8 cellular contexts compared by ENCODE assay signal in genomic region chr3:38454884-38455638, GRCh38. TPM values are rescaled to one million over a fixed set of nuclear protein-coding genes. Genes with fewer than 3 reads are reported as not detected.
DNase-seq lines count a peak whose midpoint lies in the region; ATAC-seq and TF ChIP-seq lines count a peak whose summit lies in the region.

No MANE protein-coding gene starts in this region.

- H3K9me3 ChIP-seq in HUES64 (ENCODE audit: insufficient read depth, low read depth, low read length) (no peaks in the 10 kb centered on the region; the same call in 1 of the 2 replicates), ascending aorta (no peaks in the 10 kb centered on the region), right cardiac atrium (ENCODE audit: control insufficient read depth, low read length) (no peaks in the 10 kb centered on the region)

- H3K27me3 ChIP-seq in HUES64 (ENCODE audit: insufficient read depth, low read length) (no peaks in the 10 kb centered on the region), ascending aorta (no peaks in the 10 kb centered on the region), right cardiac atrium (ENCODE audit: control insufficient read depth, insufficient read depth) (no peaks in the 10 kb centered on the region)

- ATAC-seq in Right ventricle myocardium inferior, result peak; percentile 76
- peak; percentile 78 for ATAC-seq in right cardiac atrium
- ATAC-seq in GM19452 (IDR thresholded peaks at IDR 0.05; ENCODE audit: unreplicated experiment), result no peak

- peak overlapping the region; percentile 100 for H3K9ac ChIP-seq in HUES64 (ENCODE audit: low read depth, low read length)

- H3K36me3 ChIP-seq in HUES64 (ENCODE audit: insufficient read depth, low read length) (no peaks in the 10 kb centered on the region), ascending aorta (no peaks in the 10 kb centered on the region)

- peaks cover 28% of the 10 kb centered on the region for H3K4me1 ChIP-seq in HUES64 (ENCODE audit: insufficient read depth, low read length)
- H3K4me1 ChIP-seq in ascending aorta, result peaks cover 4 to 23% of the 10 kb centered on the region in 2 donors
- peaks cover 16% of the 10 kb centered on the region for H3K4me1 ChIP-seq in right cardiac atrium (ENCODE audit: control insufficient read depth, insufficient read depth, low read length)

- H3K27ac ChIP-seq in HUES64 (ENCODE audit: low read depth, low read length) (peak overlapping the region; percentile 98), ascending aorta (peak overlapping the region; percentile 45 to 61), right cardiac atrium (ENCODE audit: low read length) (peak overlapping the region; percentile 30)

- WGBS in HUES64, result under 1% methylated on average over 67 of the region's 72 CpGs
- WGBS in right cardiac atrium, result under 1% methylated on average over 72 of the region's 72 CpGs

- peak overlapping the region; percentile 83 for H3K4me3 ChIP-seq in HUES64 (ENCODE audit: low read length)
- H3K4me3 ChIP-seq in ascending aorta, result peak overlapping the region; percentile 88 to 99
- peak overlapping the region; percentile 95 for H3K4me3 ChIP-seq in right cardiac atrium (ENCODE audit: low read length)

- DNase-seq in Right ventricle myocardium inferior (ENCODE audit: missing footprints) (peak; percentile 82), cardiac septum (ENCODE audit: low spot score) (no peak), RKO (ENCODE audit: low spot score) (peak; percentile 79), ascending aorta (ENCODE audit: low spot score in 2 of 2) (peak in 1 of 2 donors; percentile 83), right cardiac atrium (peak; percentile 69 to 91 (median 91)), posterior cingulate gyrus (peak; percentile 55 to 94 (median 70))

- TF ChIP-seq CTCF in ascending aorta (IDR thresholded peaks at IDR 0.05), result no peak

- intact Hi-C loops in Right ventricle myocardium inferior (cut with DNase I) (loop anchor here (5.0 to 10.0 kb wide), 2 partner anchors 32 to 320 kb away; partner anchors contain the start of genes ACAA1 and MYD88), cardiac septum (cut with DNase I) (loop anchor here (2.0 to 10.0 kb wide), 2 partner anchors 108 to 290 kb away; partner anchors contain the start of genes OXSR1 and XYLB), ascending aorta (cut with DNase I) (loop anchor here (5.0 to 10.0 kb wide), 5 partner anchors 290 to 1997 kb away; partner anchors contain the start of genes ACAA1, EIF1B, MYD88 and OXSR1), right cardiac atrium (cut with DNase I) (no loop called here), posterior cingulate gyrus (cut with DNase I) (loop anchor here (5.0 to 10.0 kb wide), 2 partner anchors 37 to 290 kb away; partner anchors contain the start of gene OXSR1)

RNA-seq across cellular contexts. Expression of gene ACVR2B, which starts 1.4 kb away (rescaled TPM):
- total RNA-seq in Right ventricle myocardium inferior (4.8 TPM), cardiac septum (6.3 TPM), ascending aorta (15.2 TPM), right cardiac atrium (1 to 10 TPM; 5.0 to 6.2 (median 5.7) TPM)
- polyA plus RNA-seq in HUES64 (2013, experiment 1 of 2), result 29.8 TPM
- polyA plus RNA-seq in HUES64 (2013, experiment 2 of 2), result 33.5 TPM
- polyA plus RNA-seq in right cardiac atrium, result 1.7 TPM

RNA-seq across cellular contexts. Expression of gene EXOG, which starts 41.1 kb away (rescaled TPM):
- total RNA-seq in Right ventricle myocardium inferior, result 26.0 TPM
- 38.6 TPM for total RNA-seq in cardiac septum
- polyA plus RNA-seq in HUES64 (2013, experiment 1 of 2), result 11.0 TPM
- polyA plus RNA-seq in HUES64 (2013, experiment 2 of 2), result 8.1 TPM
- total RNA-seq in ascending aorta, result 11.2 TPM
- total RNA-seq in right cardiac atrium, result 10 to 100 TPM; 19.4 to 27.7 (median 24.6) TPM
- polyA plus RNA-seq in right cardiac atrium, result 22.4 TPM

Comparison
In these comparisons a context has a peak if more than half of its experiments do, and no peak if none do; other contexts are left out.
1. intact Hi-C loops: an anchor here in Right ventricle myocardium inferior (5.0 to 10.0 kb wide), cardiac septum (2.0 to 10.0 kb wide), ascending aorta (5.0 to 10.0 kb wide) and posterior cingulate gyrus (5.0 to 10.0 kb wide); none called in right cardiac atrium.
2. H3K27ac ChIP-seq: peak in every context shown above with its lines; median percentile 98 in HUES64; 53 in ascending aorta; 30 in right cardiac atrium.